14 cellular contexts compared by ENCODE assay signal in genomic region chr10:43393186-43393585, GRCh38. TPM values are rescaled to one million over a fixed set of nuclear protein-coding genes. Genes with fewer than 3 reads are reported as not detected.
DNase-seq lines count a peak whose midpoint lies in the region; ATAC-seq and TF ChIP-seq lines count a peak whose summit lies in the region.
"Not testable (repeated sequence)": the region's sequence is repeated elsewhere in the genome, so short reads cannot be mapped to it uniquely, and the experiment has no call there.
"Had no signal": no experiment of that assay in that cellular context is flagged by ENCODE, and none has a peak within 500 bp of the region (broad histone marks: within the 10 kb centered on the region; RNA-seq: fewer than 3 reads in every experiment).

No MANE protein-coding gene starts in this region.

- H4K91ac ChIP-seq in mesenchymal stem cell (ENCODE audit: low read length): not testable (repeated sequence)

- not testable (repeated sequence) for H4K8ac ChIP-seq in mesenchymal stem cell (ENCODE audit: low read length)

- H2BK120ac ChIP-seq in mesenchymal stem cell (ENCODE audit: low read depth, low read length): not testable (repeated sequence)

- H3K9me3 ChIP-seq in CD8-positive, alpha-beta T cell (ENCODE audit: low read length); mesenchymal stem cell (ENCODE audit: control insufficient read depth, low read length): not testable (repeated sequence)

- 96% methylated on average over 11 of the region's 11 CpGs for WGBS in mesenchymal stem cell

- not testable (repeated sequence) for H2BK5ac ChIP-seq in mesenchymal stem cell (ENCODE audit: low read depth, low read length, poor library complexity, severe bottlenecking)

- intact Hi-C loops in CD8-positive, alpha-beta T cell (cut with DNase I, micrococcal nuclease); activated B cell treated with CpG ODN at 0.5 μM for 24 hours (cut with micrococcal nuclease): not testable (repeated sequence)

- not testable (repeated sequence) for H3K4ac ChIP-seq in mesenchymal stem cell (ENCODE audit: low read depth in 1 of 2, low read length in 2 of 2)

- H2BK15ac ChIP-seq in mesenchymal stem cell (ENCODE audit: low read depth, poor library complexity, severe bottlenecking): not testable (repeated sequence)

- H3K4me1 ChIP-seq in CD8-positive, alpha-beta T cell (ENCODE audit: insufficient read depth, low read length): peaks cover 44% of the 10 kb centered on the region
- H3K4me1 ChIP-seq in mesenchymal stem cell (ENCODE audit: control insufficient read depth, insufficient read depth, low read depth, low read length): not testable (repeated sequence)

- not testable (repeated sequence) for DNase-seq in CD8-positive, alpha-beta T cell; activated B cell treated with CpG ODN at 0.5 μM for 24 hours; mesenchymal stem cell; progenitor cell of endocrine pancreas (ENCODE audit: low spot score, unreplicated experiment)

- H2BK12ac ChIP-seq in mesenchymal stem cell (ENCODE audit: low read length in 2 of 2): not testable (repeated sequence)

- peaks cover 20% of the 10 kb centered on the region for H3K36me3 ChIP-seq in CD8-positive, alpha-beta T cell (ENCODE audit: insufficient read depth, low read length)
- H3K36me3 ChIP-seq in mesenchymal stem cell (ENCODE audit: control insufficient read depth in 1 of 2, insufficient read depth in 2 of 2, low read depth in 1 of 2, low read length in 2 of 2): peaks cover 48 to 71% of the 10 kb centered on the region in 2 experiments

- H3K79me1 ChIP-seq in mesenchymal stem cell (replicated peaks; ENCODE audit: low read length, poor library complexity, severe bottlenecking): not testable (repeated sequence)

- H3K27me3 Mint-ChIP-seq in CD8-positive, alpha-beta T cell (ENCODE audit: low read depth); IgD-negative memory B cell; activated B cell treated with CpG ODN at 0.5 μM for 24 hours; activated T-helper 17 cell treated with anti-CD3 and anti-CD28 coated beads, Interleukin-2, amount 50 U/mL, for 72 hours; brain; progenitor cell of endocrine pancreas: not testable (repeated sequence)

- H2AK5ac ChIP-seq in mesenchymal stem cell (ENCODE audit: low read length, severe bottlenecking): not testable (repeated sequence)

- not testable (repeated sequence) for H3K18ac ChIP-seq in mesenchymal stem cell (ENCODE audit: low read depth in 1 of 2, low read length in 2 of 2)

- not testable (repeated sequence) for H3K4me3 Mint-ChIP-seq in CD8-positive, alpha-beta T cell; activated B cell treated with CpG ODN at 0.5 μM for 24 hours; brain; progenitor cell of endocrine pancreas (ENCODE audit: low read depth)
- peak overlapping the region in 1 of 4 donors; percentile 30 for H3K4me3 Mint-ChIP-seq in IgD-negative memory B cell
- peak overlapping the region; percentile 98 for H3K4me3 Mint-ChIP-seq in activated T-helper 17 cell treated with anti-CD3 and anti-CD28 coated beads, Interleukin-2, amount 50 U/mL, for 72 hours

- H3K27ac Mint-ChIP-seq in CD8-positive, alpha-beta T cell: peak overlapping the region; percentile 84
- peak overlapping the region; percentile 39 to 91 (median 60) for H3K27ac Mint-ChIP-seq in IgD-negative memory B cell
- H3K27ac Mint-ChIP-seq in activated B cell treated with CpG ODN at 0.5 μM for 24 hours: peak overlapping the region; percentile 3
- H3K27ac Mint-ChIP-seq in activated T-helper 17 cell treated with anti-CD3 and anti-CD28 coated beads, Interleukin-2, amount 50 U/mL, for 72 hours: peak overlapping the region; percentile 74
- peak overlapping the region in 3 of 5 experiments; percentile 19 to 33 (median 28) for H3K27ac Mint-ChIP-seq in brain
- peak overlapping the region; percentile 57 for H3K27ac Mint-ChIP-seq in progenitor cell of endocrine pancreas

- not testable (repeated sequence) for H3K9me3 Mint-ChIP-seq in CD8-positive, alpha-beta T cell; IgD-negative memory B cell; activated B cell treated with CpG ODN at 0.5 μM for 24 hours; activated T-helper 17 cell treated with anti-CD3 and anti-CD28 coated beads, Interleukin-2, amount 50 U/mL, for 72 hours; brain; progenitor cell of endocrine pancreas (ENCODE audit: low read depth)

- not testable (repeated sequence) for H3K14ac ChIP-seq in mesenchymal stem cell (ENCODE audit: low read length in 2 of 2)

- H3K4me3 ChIP-seq in CD8-positive, alpha-beta T cell (ENCODE audit: low read depth, low read length); mesenchymal stem cell (ENCODE audit: insufficient read depth in 1 of 2, low read depth in 1 of 2, low read length in 2 of 2): not testable (repeated sequence)

- CTCF ChIA-PET in CD8-positive, alpha-beta T cell (lab: Charles Lee); activated B cell treated with CpG ODN at 0.5 μM for 24 hours (lab: Charles Lee): not testable (repeated sequence)

- not testable (repeated sequence) for ATAC-seq in CD8-positive, alpha-beta T cell; activated B cell treated with CpG ODN at 0.5 μM for 24 hours (ENCODE audit: low read depth); activated T-helper 17 cell treated with anti-CD3 and anti-CD28 coated beads, Interleukin-2, amount 50 U/mL, for 72 hours (replicated peaks)

- peaks cover 74% of the 10 kb centered on the region for H3K4me1 Mint-ChIP-seq in CD8-positive, alpha-beta T cell (ENCODE audit: low read depth)
- peaks cover 52 to 55% (median 54%) of the 10 kb centered on the region in 3 donors for H3K4me1 Mint-ChIP-seq in IgD-negative memory B cell
- peaks cover 63% of the 10 kb centered on the region for H3K4me1 Mint-ChIP-seq in activated B cell treated with CpG ODN at 0.5 μM for 24 hours
- H3K4me1 Mint-ChIP-seq in activated T-helper 17 cell treated with anti-CD3 and anti-CD28 coated beads, Interleukin-2, amount 50 U/mL, for 72 hours: peaks cover 36% of the 10 kb centered on the region
- peaks cover 62% of the 10 kb centered on the region for H3K4me1 Mint-ChIP-seq in brain
- H3K4me1 Mint-ChIP-seq in progenitor cell of endocrine pancreas (ENCODE audit: low read depth): peaks cover 43% of the 10 kb centered on the region

- POLR2A ChIA-PET in CD8-positive, alpha-beta T cell (lab: Charles Lee): interaction anchor here (1.0 kb wide), 1 partner anchor 44 kb away, joined by 3 read pairs; no protein-coding TSS in a partner anchor
- POLR2A ChIA-PET in activated B cell treated with CpG ODN at 0.5 μM for 24 hours (lab: Charles Lee): interaction anchor here (1.2 to 7.3 kb wide), 2 partner anchors 16 to 44 kb away, joined by 3 to 71 read pairs; partner anchors contain the start of genes HNRNPF and ZNF487

- TF ChIP-seq CTCF in CD8-positive, alpha-beta T cell (IDR thresholded peaks at IDR 0.05); activated B cell treated with CpG ODN at 0.5 μM for 24 hours (IDR thresholded peaks at IDR 0.05); brain (conservative IDR thresholded peaks at IDR 0.05); progenitor cell of endocrine pancreas (IDR thresholded peaks at IDR 0.05; ENCODE audit: unreplicated experiment): not testable (repeated sequence)

- not testable (repeated sequence) for H3K27ac ChIP-seq in CD8-positive, alpha-beta T cell (ENCODE audit: low read depth, low read length); mesenchymal stem cell (ENCODE audit: low read length, poor library complexity, severe bottlenecking)

- peaks cover 79% of the 10 kb centered on the region for H3K36me3 Mint-ChIP-seq in CD8-positive, alpha-beta T cell
- not testable (repeated sequence) for H3K36me3 Mint-ChIP-seq in IgD-negative memory B cell
- H3K36me3 Mint-ChIP-seq in activated B cell treated with CpG ODN at 0.5 μM for 24 hours (ENCODE audit: low read depth): peaks cover 81% of the 10 kb centered on the region
- peaks cover 99% of the 10 kb centered on the region for H3K36me3 Mint-ChIP-seq in activated T-helper 17 cell treated with anti-CD3 and anti-CD28 coated beads, Interleukin-2, amount 50 U/mL, for 72 hours (ENCODE audit: low read depth)
- peaks cover 56% of the 10 kb centered on the region for H3K36me3 Mint-ChIP-seq in brain
- peaks cover 38% of the 10 kb centered on the region for H3K36me3 Mint-ChIP-seq in progenitor cell of endocrine pancreas (ENCODE audit: insufficient read depth)

- H3K27me3 ChIP-seq in CD8-positive, alpha-beta T cell (ENCODE audit: insufficient read depth, low read length); mesenchymal stem cell (ENCODE audit: control insufficient read depth in 1 of 2, insufficient read depth in 1 of 2, low read length in 2 of 2): not testable (repeated sequence)

- H3K9ac ChIP-seq in mesenchymal stem cell (ENCODE audit: low read length): peak overlapping the region; percentile 27

- H3K4me2 ChIP-seq in mesenchymal stem cell (ENCODE audit: low read length, poor library complexity, severe bottlenecking): not testable (repeated sequence)

- H2AFZ ChIP-seq in mesenchymal stem cell (ENCODE audit: low read depth, low read length): not testable (repeated sequence)

- not testable (repeated sequence) for H3K23ac ChIP-seq in mesenchymal stem cell (ENCODE audit: low read length in 2 of 2)

RNA-seq across cellular contexts. Expression of gene HNRNPF, which starts 15.8 kb away (rescaled TPM):
- total RNA-seq in CD8-positive, alpha-beta T cell: 10 to 100 TPM; 83.4 to 86.9 TPM
- polyA plus RNA-seq in IgD-negative memory B cell: 242 TPM
- 253 and 255 TPM in 2 replicates for total RNA-seq in activated B cell treated with CpG ODN at 0.5 μM for 24 hours
- total RNA-seq in activated T-helper 17 cell treated with anti-CD3 and anti-CD28 coated beads, Interleukin-2, amount 50 U/mL, for 72 hours: 100 to 1,000 TPM; 306 to 483 TPM
- polyA plus RNA-seq in brain (ENCODE audit: insufficient read depth, low read depth, low replicate concordance): 227 TPM
- polyA plus RNA-seq in mesenchymal stem cell (2013, experiment 1 of 2): 115 TPM
- polyA plus RNA-seq in mesenchymal stem cell (2013, experiment 2 of 2): 117 TPM
- 211 and 221 TPM in 2 replicates for total RNA-seq in progenitor cell of endocrine pancreas

RNA-seq across cellular contexts. Expression of gene FXYD4, which starts 21.8 kb away (rescaled TPM):
- total RNA-seq in CD8-positive, alpha-beta T cell: not detected
- polyA plus RNA-seq in IgD-negative memory B cell: not detected
- total RNA-seq in activated B cell treated with CpG ODN at 0.5 μM for 24 hours: not detected in 2 replicates
- not detected for total RNA-seq in activated T-helper 17 cell treated with anti-CD3 and anti-CD28 coated beads, Interleukin-2, amount 50 U/mL, for 72 hours
- polyA plus RNA-seq in brain (ENCODE audit: insufficient read depth, low read depth, low replicate concordance): 3.4 TPM
- polyA plus RNA-seq in mesenchymal stem cell (2013, experiment 1 of 2): not detected
- not detected for polyA plus RNA-seq in mesenchymal stem cell (2013, experiment 2 of 2)
- not detected in 2 replicates for total RNA-seq in progenitor cell of endocrine pancreas
- total RNA-seq: dermis microvascular lymphatic vessel endothelial cell, HT1080, left colon, mammary epithelial cell, occipital lobe, transverse colon had no signal
- polyA plus RNA-seq: AG04450, mammary epithelial cell had no signal

RNA-seq across cellular contexts. Expression of gene ZNF487, which starts 43.7 kb away (rescaled TPM):
- 1 to 10 TPM; 7.3 to 8.9 TPM for total RNA-seq in CD8-positive, alpha-beta T cell
- polyA plus RNA-seq in IgD-negative memory B cell (6.1 TPM), brain (ENCODE audit: insufficient read depth, low read depth, low replicate concordance) (7.7 TPM)
- total RNA-seq in activated B cell treated with CpG ODN at 0.5 μM for 24 hours (2.9 and 3.4 TPM in 2 replicates), progenitor cell of endocrine pancreas (6.2 and 7.1 TPM in 2 replicates)
- total RNA-seq in activated T-helper 17 cell treated with anti-CD3 and anti-CD28 coated beads, Interleukin-2, amount 50 U/mL, for 72 hours: 1 to 10 TPM; 2.5 to 2.9 TPM
- 3.1 TPM for polyA plus RNA-seq in mesenchymal stem cell (2013, experiment 1 of 2)
- polyA plus RNA-seq in mesenchymal stem cell (2013, experiment 2 of 2): 3.3 TPM

Comparison
In these comparisons a context has a peak if more than half of its experiments do, and no peak if none do; other contexts are left out.
1. H3K27ac Mint-ChIP-seq: peak in every context shown above with its lines; median percentile 84 in CD8-positive, alpha-beta T cell; 74 in activated T-helper 17 cell treated with anti-CD3 and anti-CD28 coated beads, Interleukin-2, amount 50 U/mL, for 72 hours; 60 in IgD-negative memory B cell; 57 in progenitor cell of endocrine pancreas; 28 in brain; 3 in activated B cell treated with CpG ODN at 0.5 μM for 24 hours.